8 cellular contexts compared by ENCODE assay signal in genomic region chr18:864872-865273, GRCh38. TPM values are rescaled to one million over a fixed set of nuclear protein-coding genes. Genes with fewer than 3 reads are reported as not detected.
DNase-seq lines count a peak whose midpoint lies in the region; ATAC-seq and TF ChIP-seq lines count a peak whose summit lies in the region.

No MANE protein-coding gene starts in this region.

- peaks cover 0 to 2% of the 10 kb centered on the region in 2 donors for H3K4me1 Mint-ChIP-seq in natural killer cell treated with Interleukin-12 subunit alpha and Interleukin-12 subunit beta and Interleukin-15 and Interleukin-18, amount 100 ng/mL, for 72 hours (ENCODE audit: low read depth in 2 of 2)

- no TSS peak for BruUV-seq in OCI-LY7 (replicated peaks; lab: Mats Ljungman, UMichigan)

- no peaks in the 10 kb centered on the region for H4K20me1 ChIP-seq in OCI-LY7 (ENCODE audit: insufficient read depth, low read length)

- H3K36me3 ChIP-seq in OCI-LY7 (ENCODE audit: insufficient read depth, low read length), result no peaks in the 10 kb centered on the region

- CTCF ChIA-PET in OCI-LY7 (lab: Charles Lee; ENCODE audit: unreplicated experiment), result no interaction called here

- H3K9me3 Mint-ChIP-seq in natural killer cell treated with Interleukin-12 subunit alpha and Interleukin-12 subunit beta and Interleukin-15 and Interleukin-18, amount 100 ng/mL, for 72 hours, result no peaks in the 10 kb centered on the region

- H2AFZ ChIP-seq in OCI-LY7 (ENCODE audit: low read length), result no peak overlapping the region

- POLR2A ChIA-PET in OCI-LY7 (lab: Charles Lee), result interaction anchor here (0.5 kb wide), 1 partner anchor 135 kb away, joined by 3 read pairs; no protein-coding TSS in a partner anchor

- intact Hi-C loops in OCI-LY7 (cut with micrococcal nuclease; ENCODE audit: unreplicated experiment), result no loop called here

- peak; percentile 60 for DNase-seq in CD1c-positive myeloid dendritic cell (ENCODE audit: extremely low spot score)
- DNase-seq in HT-29 (ENCODE audit: low spot score), result peak; percentile 89
- peak; percentile 57 for DNase-seq in OCI-LY7 (ENCODE audit: low spot score)
- DNase-seq in activated T-cell treated with anti-CD3 and anti-CD28 coated beads for 1 hour (ENCODE audit: low read depth), result peak; percentile 35
- peak; percentile 73 for DNase-seq in natural killer cell treated with Interleukin-12 subunit alpha and Interleukin-12 subunit beta and Interleukin-15 and Interleukin-18, amount 100 ng/mL, for 72 hours (ENCODE audit: low spot score)
- peak; percentile 35 for DNase-seq in stimulated activated naive CD4-positive, alpha-beta T cell treated with Interleukin-2 at 50 U/mL for 16 hours (lab: John Stamatoyannopoulos, UW)

- H3K4me3 Mint-ChIP-seq in natural killer cell treated with Interleukin-12 subunit alpha and Interleukin-12 subunit beta and Interleukin-15 and Interleukin-18, amount 100 ng/mL, for 72 hours, result no peak overlapping the region

- H3K27ac Mint-ChIP-seq in natural killer cell treated with Interleukin-12 subunit alpha and Interleukin-12 subunit beta and Interleukin-15 and Interleukin-18, amount 100 ng/mL, for 72 hours, result no peak overlapping the region

- no peak overlapping the region for H3K4me2 ChIP-seq in OCI-LY7 (ENCODE audit: low read length)

- no peaks in the 10 kb centered on the region for H3K9me3 ChIP-seq in OCI-LY7 (ENCODE audit: low read length)

- no peaks in the 10 kb centered on the region for H3K36me3 Mint-ChIP-seq in natural killer cell treated with Interleukin-12 subunit alpha and Interleukin-12 subunit beta and Interleukin-15 and Interleukin-18, amount 100 ng/mL, for 72 hours

- ATAC-seq in GM19397 (IDR thresholded peaks at IDR 0.05; ENCODE audit: unreplicated experiment), result peak; percentile 90
- ATAC-seq in esophagus mucosa, result peak; percentile 82
- ATAC-seq in natural killer cell treated with Interleukin-12 subunit alpha and Interleukin-12 subunit beta and Interleukin-15 and Interleukin-18, amount 100 ng/mL, for 72 hours, result peak; percentile 77 to 85

- TF ChIP-seq CTCF in OCI-LY7 (conservative IDR thresholded peaks at IDR 0.05; ENCODE audit: low read length), result peak; percentile 88

- H3K4me1 ChIP-seq in OCI-LY7 (ENCODE audit: insufficient read depth, low read length, poor library complexity, severe bottlenecking), result no peaks in the 10 kb centered on the region

- H3K27me3 Mint-ChIP-seq in natural killer cell treated with Interleukin-12 subunit alpha and Interleukin-12 subunit beta and Interleukin-15 and Interleukin-18, amount 100 ng/mL, for 72 hours, result peaks cover 12 to 20% of the 10 kb centered on the region in 2 donors

- no peaks in the 10 kb centered on the region for H3K79me2 ChIP-seq in OCI-LY7 (ENCODE audit: insufficient read depth, low read depth, low read length)

- H3K27ac ChIP-seq in OCI-LY7 (ENCODE audit: low read depth, low read length, poor library complexity, severe bottlenecking), result no peak overlapping the region

- H3K4me3 ChIP-seq in OCI-LY7 (ENCODE audit: low read depth, low read length, poor library complexity, severe bottlenecking), result no peak overlapping the region

- H3K9me2 ChIP-seq in OCI-LY7 (ENCODE audit: insufficient read depth, low read length), result no peaks in the 10 kb centered on the region

RNA-seq across cellular contexts. Expression of gene ADCYAP1, which starts 39.8 kb away (rescaled TPM):
- not detected in 2 replicates for total RNA-seq in HT-29 (2014; rRNA removed; shearing (Covaris generic))
- not detected in 2 replicates for total RNA-seq in OCI-LY7 (2014; rRNA removed; shearing (Covaris generic))
- total RNA-seq in OCI-LY7 (2022), result not detected in 2 replicates
- 0.12 TPM for total RNA-seq in esophagus mucosa
- total RNA-seq in natural killer cell treated with Interleukin-12 subunit alpha and Interleukin-12 subunit beta and Interleukin-15 and Interleukin-18, amount 100 ng/mL, for 72 hours, result under 1 TPM in 1 of 2 donors, not detected in 1; 0.31 TPM

RNA-seq across cellular contexts. Expression of gene YES1, which starts 52.8 kb away (rescaled TPM):
- total RNA-seq in HT-29 (2014; rRNA removed; shearing (Covaris generic)), result 48.4 and 66.6 TPM in 2 replicates
- total RNA-seq in OCI-LY7 (2014; rRNA removed; shearing (Covaris generic)), result not detected in 2 replicates
- total RNA-seq in OCI-LY7 (2022) (0.13 TPM in 1 of 2 replicates, not detected in the other), esophagus mucosa (49.7 TPM)
- total RNA-seq in natural killer cell treated with Interleukin-12 subunit alpha and Interleukin-12 subunit beta and Interleukin-15 and Interleukin-18, amount 100 ng/mL, for 72 hours, result 10 to 100 TPM; 30.8 to 33.3 TPM

Comparison
In these comparisons a context has a peak if more than half of its experiments do, and no peak if none do; other contexts are left out.
1. DNase-seq: peak in every context shown above with its lines; median percentile 89 in HT-29; 73 in natural killer cell treated with Interleukin-12 subunit alpha and Interleukin-12 subunit beta and Interleukin-15 and Interleukin-18, amount 100 ng/mL, for 72 hours; 60 in CD1c-positive myeloid dendritic cell; 57 in OCI-LY7; 35 in activated T-cell treated with anti-CD3 and anti-CD28 coated beads for 1 hour; 35 in stimulated activated naive CD4-positive, alpha-beta T cell treated with Interleukin-2 at 50 U/mL for 16 hours.
2. RNA of gene YES1, which starts 52.8 kb away (total RNA-seq): 49.7 TPM in esophagus mucosa (single experiment), 48.4 to 66.6 TPM in HT-29 and 30.8 to 33.3 TPM in natural killer cell treated with Interleukin-12 subunit alpha and Interleukin-12 subunit beta and Interleukin-15 and Interleukin-18, amount 100 ng/mL, for 72 hours; 0.13 TPM in OCI-LY7; every median in the first group is over 10 times any median in the second.
3. Peak in every context shown above with its lines, with median percentiles within 50 percentile points of each other: ATAC-seq.